Comparison of ENCODE assay signal across 34 cellular contexts in the genomic region with DNA sequence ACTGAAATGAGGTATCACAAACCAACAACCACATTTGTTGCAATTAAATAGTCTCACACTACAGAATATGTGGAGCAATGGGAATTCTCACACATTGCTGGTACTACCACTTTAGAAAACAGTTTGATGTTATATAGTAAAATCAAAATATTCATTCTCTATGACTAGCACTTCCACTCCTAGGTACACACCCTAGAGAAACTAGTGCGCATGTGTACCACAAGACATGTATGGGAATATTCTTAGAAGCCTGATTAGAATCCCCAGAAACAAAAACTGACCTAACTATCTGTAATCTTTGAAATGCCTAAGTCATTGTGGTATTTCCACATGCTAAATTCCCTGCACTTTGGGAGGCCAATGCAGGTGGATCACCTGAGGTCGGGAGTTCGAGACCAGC. TPM values are rescaled to one million over a fixed set of nuclear protein-coding genes. Genes with fewer than 3 reads are reported as not detected.
"Had no signal": no experiment of that assay in that cellular context is flagged by ENCODE, and none has a peak within 500 bp of the region (broad histone marks: within the 10 kb centered on the region; RNA-seq: fewer than 3 reads in every experiment).

No MANE protein-coding gene starts in this region.

- H3K27me3 ChIP-seq: adrenal gland, ascending aorta, body of pancreas, brain microvascular endothelial cell, breast epithelium, cardiac muscle cell had no signal

- H3K4me3 ChIP-seq: adrenal gland, ascending aorta, body of pancreas, breast epithelium, cardiac muscle cell had no signal

- H3K9me3 ChIP-seq: body of pancreas had no signal

- H3K4me1 ChIP-seq: adrenal gland, ascending aorta, body of pancreas, breast epithelium had no signal

- DNase-seq: activated effector memory CD4-positive, alpha-beta T cell treated with anti-CD3 and anti-CD28 coated beads, Interleukin-2, amount 50 U/mL, for 16 hours; activated effector memory CD4-positive, alpha-beta T cell treated with Interleukin-2 at 50 U/mL for 16 hours; activated gamma-delta T cell; activated gamma-delta T cell treated with Interleukin-2 at 50 U/mL for 16 hours; activated naive CD4-positive, alpha-beta T cell; activated naive CD4-positive, alpha-beta T cell treated with anti-CD3 and anti-CD28 coated beads for 36 hours; activated naive CD4-positive, alpha-beta T cell treated with anti-CD3 and anti-CD28 coated beads, Interleukin-2, amount 10 ng/mL, durations not matched to agents 7 days and 5 days; activated naive CD4-positive, alpha-beta T cell treated with anti-CD3 and anti-CD28 coated beads, Interleukin-2, amount 50 U/mL, for 16 hours; activated naive CD4-positive, alpha-beta T cell treated with Interleukin-2 at 50 U/mL for 16 hours; activated naive CD8-positive, alpha-beta T cell treated with anti-CD3 and anti-CD28 coated beads for 36 hours; activated naive CD8-positive, alpha-beta T cell treated with anti-CD3 and anti-CD28 coated beads, Interleukin-2, amount 10 ng/mL, durations not matched to agents 7 days and 5 days; activated naive CD8-positive, alpha-beta T cell treated with anti-CD3 and anti-CD28 coated beads, Interleukin-2, amount 50 U/mL, for 24 hours; activated T-cell treated with anti-CD3 and anti-CD28 coated beads, Interleukin-2, amount 50 U/mL, for 4 hours; activated T-cell treated with anti-CD3 and anti-CD28 coated beads, Interleukin-2, amount 50 U/mL, for 48 hours; activated T-cell treated with anti-CD3 and anti-CD28 coated beads, Interleukin-2, amount 50 U/mL, for 72 hours; adrenal gland; amniotic stem cell; amygdala; anterior cingulate cortex; aorta; body of pancreas; brain microvascular endothelial cell; caudate nucleus; central memory CD4-positive, alpha-beta T cell; cerebellar nuclear complex had no signal

- H3K36me3 ChIP-seq: adrenal gland, ascending aorta, brain microvascular endothelial cell, breast epithelium, cardiac muscle cell had no signal

- ATAC-seq: activated naive CD4-positive, alpha-beta T cell treated with anti-CD3 and anti-CD28 coated beads, Interleukin-2, amount 50 U/mL, for 72 hours; activated naive CD8-positive, alpha-beta T cell treated with anti-CD3 and anti-CD28 coated beads, Interleukin-2, amount 50 U/mL, for 24 hours; activated T-cell treated with anti-CD3 and anti-CD28 coated beads, Interleukin-2, amount 50 U/mL, for 4 hours; activated T-cell treated with anti-CD3 and anti-CD28 coated beads, Interleukin-2, amount 50 U/mL, for 72 hours; activated T-helper 17 cell treated with anti-CD3 and anti-CD28 coated beads, Interleukin-2, amount 50 U/mL, for 72 hours; body of pancreas had no signal

- H3K27ac ChIP-seq: adrenal gland, ascending aorta, body of pancreas, brain microvascular endothelial cell, breast epithelium, cardiac muscle cell had no signal

- FAIRE-seq: astrocyte, bronchial epithelial cell had no signal

RNA-seq across cellular contexts. Expression of a gene that starts 18.1 kb away (rescaled TPM):
- total RNA-seq: activated naive CD4-positive, alpha-beta T cell treated with anti-CD3 and anti-CD28 coated beads for 36 hours; activated naive CD4-positive, alpha-beta T cell treated with anti-CD3 and anti-CD28 coated beads, Interleukin-2, amount 50 U/mL, for 72 hours; activated naive CD8-positive, alpha-beta T cell treated with anti-CD3 and anti-CD28 coated beads for 36 hours; activated naive CD8-positive, alpha-beta T cell treated with anti-CD3 and anti-CD28 coated beads, Interleukin-2, amount 10 ng/mL, durations not matched to agents 7 days and 5 days; activated T-cell treated with anti-CD3 and anti-CD28 coated beads, Interleukin-2, amount 50 U/mL, for 4 hours; activated T-cell treated with anti-CD3 and anti-CD28 coated beads, Interleukin-2, amount 50 U/mL, for 72 hours; activated T-helper 1 cell treated with anti-CD3 and anti-CD28 coated beads, Interleukin-12 subunit alpha, Interleukin-12 subunit beta, Interleukin-2, Interleukin-4 antibody, amounts not matched to agents 30 ng/mL and 10 ng/mL and 1 ng/mL, durations not matched to agents 14 hours and 24 hours and 36 hours; activated T-helper 17 cell treated with anti-CD3 and anti-CD28 coated beads, Interleukin-2, amount 50 U/mL, for 72 hours; activated T-helper 2 cell treated with anti-CD3 and anti-CD28 coated beads, Interferon-gamma antibody, Interleukin-2, Interleukin-4, amounts not matched to agents 10 μg/mL and 5 μg/mL and 100 μg/mL, durations not matched to agents 14 hours and 24 hours and 36 hours; bronchial epithelial cell had no signal
